8 cellular contexts compared by ENCODE assay signal in the genomic region with DNA sequence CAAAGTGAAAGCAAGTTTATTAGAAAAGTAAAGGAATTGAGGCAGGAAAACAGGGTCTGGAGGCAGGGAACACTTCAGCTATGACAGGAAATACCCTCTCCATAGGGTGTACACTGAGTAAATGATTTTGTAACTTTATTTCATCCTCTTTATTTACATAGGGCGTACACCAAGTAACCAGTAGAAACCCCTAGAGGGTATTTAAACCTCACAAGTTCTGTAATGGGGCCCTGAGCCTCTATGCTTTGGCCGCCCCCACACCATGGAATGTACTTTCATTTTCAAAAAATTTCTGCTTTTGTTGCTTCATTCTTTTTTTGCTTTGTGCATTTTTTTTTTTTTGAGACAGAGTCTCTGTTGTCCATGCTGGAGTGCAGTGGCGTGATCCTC. TPM values are rescaled to one million over a fixed set of nuclear protein-coding genes. Genes with fewer than 3 reads are reported as not detected.
DNase-seq lines count a peak whose midpoint lies in the region; ATAC-seq and TF ChIP-seq lines count a peak whose summit lies in the region.

No MANE protein-coding gene starts in this region.

- peak overlapping the region; percentile 92 for H3K4me3 Mint-ChIP-seq in endothelial cell (ENCODE audit: unreplicated experiment)

- peak overlapping the region; percentile 94 for H3K4me3 ChIP-seq in OCI-LY1 (ENCODE audit: low read depth, low read length, poor library complexity, severe bottlenecking)
- H3K4me3 ChIP-seq in rectal smooth muscle tissue (ENCODE audit: low read length) = peak overlapping the region; percentile 96

- H3K27me3 ChIP-seq in OCI-LY1 (ENCODE audit: insufficient read depth, low read length) = no peaks in the 10 kb centered on the region
- no peaks in the 10 kb centered on the region for H3K27me3 ChIP-seq in rectal smooth muscle tissue (ENCODE audit: control insufficient read depth, insufficient read depth, low read length)

- no peaks in the 10 kb centered on the region for H3K9me3 Mint-ChIP-seq in endothelial cell (ENCODE audit: unreplicated experiment)

- H3F3A ChIP-seq in OCI-LY1 (ENCODE audit: insufficient read depth, low read length) = no peaks in the 10 kb centered on the region

- no peaks in the 10 kb centered on the region for H3K9me2 ChIP-seq in OCI-LY1 (ENCODE audit: low read depth, low read length)

- H3K9ac ChIP-seq in OCI-LY1 (ENCODE audit: low read length) (peak overlapping the region; percentile 95; the same call in 1 of the 2 replicates), rectal smooth muscle tissue (ENCODE audit: low read length) (no peak overlapping the region)

- H3K27ac ChIP-seq in OCI-LY1 (ENCODE audit: low read depth, low read length, poor library complexity, severe bottlenecking) = no peak overlapping the region
- H3K27ac ChIP-seq in rectal smooth muscle tissue (ENCODE audit: low read depth, low read length) = peak overlapping the region; percentile 92

- H3K4me1 Mint-ChIP-seq in endothelial cell (ENCODE audit: unreplicated experiment) = peaks cover 7% of the 10 kb centered on the region

- no peaks in the 10 kb centered on the region for H4K20me1 ChIP-seq in OCI-LY1 (ENCODE audit: insufficient read depth, low read length)

- H3K79me2 ChIP-seq in OCI-LY1 (ENCODE audit: insufficient read depth, low read length) = no peaks in the 10 kb centered on the region

- TF ChIP-seq CTCF in OCI-LY1 (IDR thresholded peaks at IDR 0.05; ENCODE audit: low read length) = no peak
- TF ChIP-seq CTCF in endothelial cell (IDR thresholded peaks at IDR 0.05; ENCODE audit: unreplicated experiment) = no peak

- DNase-seq in EL (peak; percentile 64), endothelial cell (ENCODE audit: low spot score) (no peak), NCI-H1694 (lab: John Stamatoyannopoulos, UW) (no peak), Kasumi-1 (lab: John Stamatoyannopoulos, UW) (no peak), middle frontal gyrus (ENCODE audit: extremely low spot score, low spot score) (no peak)

- H3K27ac Mint-ChIP-seq in endothelial cell (ENCODE audit: unreplicated experiment) = peak overlapping the region; percentile 48

- H2AFZ ChIP-seq in OCI-LY1 (ENCODE audit: low read length) = no peak overlapping the region

- peaks cover 13% of the 10 kb centered on the region for H3K27me3 Mint-ChIP-seq in endothelial cell (ENCODE audit: unreplicated experiment)

- no peak for ATAC-seq in HG02870 (IDR thresholded peaks at IDR 0.05; ENCODE audit: unreplicated experiment)

- peak overlapping the region; percentile 76 for H3K4me2 ChIP-seq in OCI-LY1 (ENCODE audit: low read length)

- H3K36me3 Mint-ChIP-seq in endothelial cell (ENCODE audit: low read depth, unreplicated experiment) = no peaks in the 10 kb centered on the region

- H3K4me1 ChIP-seq in OCI-LY1 (ENCODE audit: insufficient read depth, low read length, severe bottlenecking) (peaks cover 19% of the 10 kb centered on the region), rectal smooth muscle tissue (ENCODE audit: control insufficient read depth, insufficient read depth, low read length) (no peaks in the 10 kb centered on the region)

- no peaks in the 10 kb centered on the region for H3K9me3 ChIP-seq in OCI-LY1 (ENCODE audit: low read length)

- H3K36me3 ChIP-seq in OCI-LY1 (ENCODE audit: insufficient read depth, low read length) (peaks cover 14% of the 10 kb centered on the region), rectal smooth muscle tissue (ENCODE audit: control insufficient read depth, insufficient read depth, low read length) (no peaks in the 10 kb centered on the region)

RNA-seq across cellular contexts. Expression of gene PSMG3, which starts 1.4 kb away (rescaled TPM):
- 20.3 TPM for total RNA-seq in endothelial cell (ENCODE audit: unreplicated experiment)

RNA-seq across cellular contexts. Expression of gene TMEM184A, which starts 15.3 kb away (rescaled TPM):
- 0.21 TPM for total RNA-seq in endothelial cell (ENCODE audit: unreplicated experiment)

RNA-seq across cellular contexts. Expression of gene MAFK, which starts 40.8 kb away (rescaled TPM):
- 3.4 TPM for total RNA-seq in endothelial cell (ENCODE audit: unreplicated experiment)
